In genomic region chr16:56163089-56163488, GRCh38 we compare ENCODE assay signal across 29 cellular contexts. TPM values are rescaled to one million over a fixed set of nuclear protein-coding genes. Genes with fewer than 3 reads are reported as not detected.
"Had no signal": no experiment of that assay in that cellular context is flagged by ENCODE, and none has a peak within 500 bp of the region (broad histone marks: within the 10 kb centered on the region; RNA-seq: fewer than 3 reads in every experiment).

No MANE protein-coding gene starts in this region.

- ATAC-seq: activated CD4-positive, alpha-beta T cell treated with anti-CD3 and anti-CD28 coated beads for 36 hours; activated CD8-positive, alpha-beta memory T cell treated with anti-CD3 and anti-CD28 coated beads, Interleukin-2, amount 10 ng/mL, durations not matched to agents 7 days and 5 days; activated CD8-positive, alpha-beta T cell treated with anti-CD3 and anti-CD28 coated beads, Interleukin-2, amount 10 ng/mL, durations not matched to agents 7 days and 5 days; activated naive CD8-positive, alpha-beta T cell treated with anti-CD3 and anti-CD28 coated beads, Interleukin-2, amount 50 U/mL, for 24 hours; body of pancreas; effector memory CD8-positive, alpha-beta T cell; foreskin keratinocyte; gastrocnemius medialis had no signal

- H3K36me3 ChIP-seq: adrenal gland, esophagus muscularis mucosa, gastrocnemius medialis had no signal

- H3K4me3 ChIP-seq: adrenal gland, body of pancreas, esophagus muscularis mucosa, gastrocnemius medialis had no signal

- H3K9me3 ChIP-seq: adrenal gland, body of pancreas, esophagus muscularis mucosa, gastrocnemius medialis had no signal

- H3K4me1 ChIP-seq: adrenal gland, body of pancreas, foreskin keratinocyte, gastrocnemius medialis had no signal

- H3K27ac ChIP-seq: adrenal gland, body of pancreas, esophagus muscularis mucosa, foreskin keratinocyte, gastrocnemius medialis had no signal

- DNase-seq: activated CD4-positive, alpha-beta memory T cell treated with anti-CD3 and anti-CD28 coated beads for 36 hours; activated CD4-positive, alpha-beta T cell treated with anti-CD3 and anti-CD28 coated beads for 36 hours; activated CD4-positive, alpha-beta T cell treated with anti-CD3 and anti-CD28 coated beads, Interleukin-2, amount 10 ng/mL, durations not matched to agents 24 days and 14 days; activated CD4-positive, CD25-positive, alpha-beta regulatory T cell; activated CD4-positive, CD25-positive, alpha-beta regulatory T cell treated with anti-CD3 and anti-CD28 coated beads, Interleukin-2, amount 50 U/mL, for 72 hours; activated CD8-positive, alpha-beta memory T cell treated with anti-CD3 and anti-CD28 coated beads, Interleukin-2, amount 10 ng/mL, durations not matched to agents 7 days and 5 days; activated CD8-positive, alpha-beta memory T cell treated with anti-CD3 and anti-CD28 coated beads, Interleukin-2, amount 50 U/mL, for 4 hours; activated CD8-positive, alpha-beta T cell treated with anti-CD3 and anti-CD28 coated beads, Interleukin-2, amount 10 ng/mL, durations not matched to agents 7 days and 5 days; activated effector memory CD4-positive, alpha-beta T cell treated with anti-CD3 and anti-CD28 coated beads, Interleukin-2, amount 50 U/mL, for 16 hours; activated naive CD4-positive, alpha-beta T cell treated with anti-CD3 and anti-CD28 coated beads for 36 hours; activated naive CD8-positive, alpha-beta T cell treated with anti-CD3 and anti-CD28 coated beads for 36 hours; activated naive CD8-positive, alpha-beta T cell treated with anti-CD3 and anti-CD28 coated beads, Interleukin-2, amount 50 U/mL, for 24 hours; activated T-cell treated with anti-CD3 and anti-CD28 coated beads, Interleukin-2, amount 50 U/mL, for 1 hour; activated T-cell treated with anti-CD3 and anti-CD28 coated beads, Interleukin-2, amount 50 U/mL, for 48 hours; adrenal gland; amygdala; aorta; body of pancreas; central memory CD4-positive, alpha-beta T cell; cortex of kidney; dermis blood vessel endothelial cell; effector CD4-positive, alpha-beta T cell; effector memory CD8-positive, alpha-beta T cell; erythroblast; foreskin keratinocyte; gastrocnemius medialis; T-helper 2 cell had no signal

- H3K27me3 ChIP-seq: adrenal gland, body of pancreas, esophagus muscularis mucosa, foreskin keratinocyte, gastrocnemius medialis had no signal

RNA-seq across cellular contexts. Expression of gene GNAO1, which starts 28.2 kb away (rescaled TPM):
- total RNA-seq: dermis blood vessel endothelial cell, glomerular endothelial cell had no signal
